8 cellular contexts compared by ENCODE assay signal in the genomic region with DNA sequence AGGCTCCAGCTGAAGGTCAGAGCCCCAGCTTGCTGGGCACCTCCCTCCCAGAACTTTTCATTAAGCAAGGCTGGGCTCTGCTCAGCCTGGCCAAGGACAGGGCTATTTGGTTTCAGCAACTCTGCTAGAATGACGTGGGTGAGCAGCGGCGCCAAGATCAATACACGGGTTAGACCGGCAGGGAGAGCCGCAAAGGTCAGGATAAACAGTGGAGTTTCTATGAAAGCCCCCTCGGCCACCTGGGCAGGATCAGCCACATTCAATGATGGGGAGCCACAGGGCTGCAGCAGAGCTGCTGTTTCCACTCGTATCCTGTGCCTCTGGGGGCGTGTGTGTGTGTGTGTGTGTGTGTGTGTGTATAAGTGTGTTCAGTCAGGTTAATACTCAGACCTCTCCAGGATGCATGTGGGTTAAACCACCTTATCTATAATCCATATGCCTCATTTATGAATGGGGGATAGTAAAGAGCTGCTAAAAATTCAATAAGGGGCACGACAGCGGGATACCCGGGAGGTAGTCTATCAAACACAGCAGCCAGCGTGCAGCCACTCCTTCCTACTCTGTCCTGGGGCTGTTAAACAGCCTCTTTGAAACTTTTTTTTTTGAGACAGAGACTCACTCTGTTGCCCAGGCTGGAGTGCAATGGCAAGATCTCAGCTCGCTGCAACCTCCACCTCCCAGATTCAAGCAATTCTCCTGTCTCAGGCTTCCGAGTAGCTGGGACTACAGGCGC. TPM values are rescaled to one million over a fixed set of nuclear protein-coding genes. Genes with fewer than 3 reads are reported as not detected.
DNase-seq lines count a peak whose midpoint lies in the region; ATAC-seq and TF ChIP-seq lines count a peak whose summit lies in the region.

No MANE protein-coding gene starts in this region.

- H3K4me1 Mint-ChIP-seq in H9 (peaks cover 62 to 63% of the 10 kb centered on the region in 2 experiments), activated B cell treated with CpG ODN at 0.5 μM for 24 hours (peaks cover 89% of the 10 kb centered on the region)

- H3K23me2 ChIP-seq in H9 (ENCODE audit: insufficient read length, low read depth, low read length, poor library complexity, severe bottlenecking), result no peaks in the 10 kb centered on the region

- no peak overlapping the region for H2BK20ac ChIP-seq in H9 (ENCODE audit: low read depth, low read length, poor library complexity, severe bottlenecking)

- no peaks in the 10 kb centered on the region for H3K27me3 ChIP-seq in H9 (ENCODE audit: insufficient read depth, low read length)
- no peaks in the 10 kb centered on the region for H3K27me3 ChIP-seq in gastroesophageal sphincter
- H3K27me3 ChIP-seq in sigmoid colon, result no peaks in the 10 kb centered on the region

- peaks cover 43% of the 10 kb centered on the region; the same call in 1 of the 2 replicates for H3K79me2 ChIP-seq in H9 (ENCODE audit: insufficient read depth, low read length)

- no peak overlapping the region for H3T11ph ChIP-seq in H9 (ENCODE audit: low read length)

- POLR2A ChIA-PET in activated B cell treated with CpG ODN at 0.5 μM for 24 hours (lab: Charles Lee), result interaction anchor here (0.9 to 1.7 kb wide), 6 partner anchors 11 to 59 kb away, joined by 3 to 5 read pairs (median 3); no protein-coding TSS in a partner anchor

- no peak overlapping the region for H3K9ac ChIP-seq in H9 (ENCODE audit: extremely low read depth, insufficient read length, low read length)

- H2AK5ac ChIP-seq in H9 (ENCODE audit: insufficient read length, low read length), result no peak overlapping the region

- no peak overlapping the region for H4K91ac ChIP-seq in H9 (ENCODE audit: insufficient read length, low read depth, low read length)

- H3K27ac ChIP-seq in H9 (ENCODE audit: insufficient read length, low read depth, low read length) (no peak overlapping the region), gastroesophageal sphincter (peak overlapping the region; percentile 95 to 100 (median 99)), sigmoid colon (peak overlapping the region; percentile 98 to 100 (median 100))

- no peaks in the 10 kb centered on the region; a peak in 1 of 5 replicates for H3K9me3 Mint-ChIP-seq in H9
- H3K9me3 Mint-ChIP-seq in activated B cell treated with CpG ODN at 0.5 μM for 24 hours, result no peaks in the 10 kb centered on the region

- no peak overlapping the region for H3K14ac ChIP-seq in H9 (ENCODE audit: insufficient read depth, low read length)

- WGBS in H9 (ENCODE audit: extremely low coverage, insufficient read length, low lambda C conversion rate), result no CpG with 5 or more reads among the region's 16 CpGs
- WGBS in gastroesophageal sphincter (ENCODE audit: low coverage in 1 of 2), 2 donors, result 3 to 31% methylated on average over 6 to 7 of the region's 16 CpGs
- 25 to 49% methylated on average over 16 of the region's 16 CpGs for WGBS in sigmoid colon, 2 donors

- intact Hi-C loops in activated B cell treated with CpG ODN at 0.5 μM for 24 hours (cut with micrococcal nuclease), result no loop called here
- intact Hi-C loops in sigmoid colon (cut with DNase I), result no loop called here

- no peak overlapping the region for H3K56ac ChIP-seq in H9 (ENCODE audit: insufficient read length, low read depth, low read length)

- H3K36me3 Mint-ChIP-seq in H9 (ENCODE audit: insufficient read depth in 1 of 3, low read depth in 3 of 3), result peaks cover 8 to 17% (median 17%) of the 10 kb centered on the region in 3 experiments
- peaks cover 52% of the 10 kb centered on the region for H3K36me3 Mint-ChIP-seq in activated B cell treated with CpG ODN at 0.5 μM for 24 hours (ENCODE audit: low read depth)

- H3K4me3 Mint-ChIP-seq in H9, result no peak overlapping the region
- H3K4me3 Mint-ChIP-seq in activated B cell treated with CpG ODN at 0.5 μM for 24 hours, result no peak overlapping the region

- H3K4me3 ChIP-seq in gastroesophageal sphincter (peak overlapping the region in 1 of 2 donors; percentile 8), sigmoid colon (peak overlapping the region in 2 of 4 donors; percentile 16 to 25)

- no peak for ATAC-seq in activated B cell treated with CpG ODN at 0.5 μM for 24 hours (ENCODE audit: low read depth)
- ATAC-seq in gastroesophageal sphincter, result peak; percentile 17
- no peak for ATAC-seq in GM18519 (IDR thresholded peaks at IDR 0.05; ENCODE audit: low FRiP score, unreplicated experiment)
- ATAC-seq in HG03571 (IDR thresholded peaks at IDR 0.05; ENCODE audit: unreplicated experiment), result no peak

- H4K5ac ChIP-seq in H9 (ENCODE audit: insufficient read length, low read depth, low read length), result no peak overlapping the region

- no peaks in the 10 kb centered on the region for H4K20me1 ChIP-seq in H9 (ENCODE audit: control insufficient read depth, insufficient read depth, insufficient read length)

- H3K36me3 ChIP-seq in gastroesophageal sphincter (no peaks in the 10 kb centered on the region), sigmoid colon (no peaks in the 10 kb centered on the region)

- H3K4me1 ChIP-seq in H9 (ENCODE audit: insufficient read depth, low read length) (peaks cover 11% of the 10 kb centered on the region; the same call in 1 of the 2 replicates), gastroesophageal sphincter (peaks cover 26 to 100% (median 79%) of the 10 kb centered on the region in 3 donors), sigmoid colon (peaks cover 0 to 98% (median 95%) of the 10 kb centered on the region in 4 donors)

- no peak for TF ChIP-seq CTCF in H9 (conservative IDR thresholded peaks at IDR 0.05)
- no peak for TF ChIP-seq CTCF in activated B cell treated with CpG ODN at 0.5 μM for 24 hours (IDR thresholded peaks at IDR 0.05)
- no peak for TF ChIP-seq CTCF in gastroesophageal sphincter (IDR thresholded peaks at IDR 0.05)
- TF ChIP-seq CTCF in sigmoid colon (IDR thresholded peaks at IDR 0.05), result no peak

- H3K9me3 ChIP-seq in H9 (ENCODE audit: control insufficient read depth, low read depth, low read length) (no peaks in the 10 kb centered on the region), gastroesophageal sphincter (no peaks in the 10 kb centered on the region), sigmoid colon (no peaks in the 10 kb centered on the region)

- TF ChIP-seq POLR2A in gastroesophageal sphincter (IDR thresholded peaks at IDR 0.05), result no peak
- no peak for TF ChIP-seq POLR2A in sigmoid colon (IDR thresholded peaks at IDR 0.05)

- no peak overlapping the region for H3K4me2 ChIP-seq in H9 (ENCODE audit: insufficient read depth, insufficient read length, low read length)

- H2BK5ac ChIP-seq in H9 (ENCODE audit: insufficient read length, low read length), result no peak overlapping the region

- DNase-seq in H9, result no peak
- DNase-seq in activated B cell treated with CpG ODN at 0.5 μM for 24 hours, result no peak
- no peak for DNase-seq in sigmoid colon
- no peak for DNase-seq in effector CD4-positive, alpha-beta T cell
- no peak for DNase-seq in GM19238 (ENCODE audit: insufficient read length, low spot score)

- H3K27me3 Mint-ChIP-seq in H9 (ENCODE audit: low read depth) (no peaks in the 10 kb centered on the region; the same call in 1 of the 2 replicates), activated B cell treated with CpG ODN at 0.5 μM for 24 hours (no peaks in the 10 kb centered on the region)

- no peak overlapping the region for H2BK15ac ChIP-seq in H9 (ENCODE audit: low read depth, low read length)

- H3K79me1 ChIP-seq in H9 (ENCODE audit: insufficient read depth, low read depth, low read length, poor library complexity, severe bottlenecking), result no peaks in the 10 kb centered on the region

- H3K27ac Mint-ChIP-seq in H9 (peak overlapping the region in 2 of 3 experiments; percentile 43 to 94; a peak in 6 of 7 replicates), activated B cell treated with CpG ODN at 0.5 μM for 24 hours (peak overlapping the region; percentile 75)

- H2AFZ ChIP-seq in H9 (ENCODE audit: low read length), result no peak overlapping the region

- CTCF ChIA-PET in activated B cell treated with CpG ODN at 0.5 μM for 24 hours (lab: Charles Lee), result interaction anchor here (1.0 kb wide), 1 partner anchor 13 kb away, joined by 3 read pairs; no protein-coding TSS in a partner anchor

- TF ChIP-seq EP300 in gastroesophageal sphincter (IDR thresholded peaks at IDR 0.05) (no peak), sigmoid colon (IDR thresholded peaks at IDR 0.05) (no peak)

- H4K8ac ChIP-seq in H9 (replicated peaks; ENCODE audit: insufficient read length, low read depth, low read length), result no peak overlapping the region

- no peak overlapping the region; the same call in 1 of the 2 replicates for H3K4ac ChIP-seq in H9 (ENCODE audit: low read depth, low read length)

- no peak overlapping the region for H3K23ac ChIP-seq in H9 (ENCODE audit: insufficient read length, low read depth, low read length)

- no peak overlapping the region for H3K18ac ChIP-seq in H9 (ENCODE audit: insufficient read length, low read depth, low read length)

- no peak overlapping the region for H2BK120ac ChIP-seq in H9 (ENCODE audit: low read depth, low read length, poor library complexity, severe bottlenecking)

- H2BK12ac ChIP-seq in H9 (ENCODE audit: insufficient read length, low read depth, low read length), result no peak overlapping the region

RNA-seq across cellular contexts. Expression of a gene that starts 34.8 kb away (rescaled TPM):
- total RNA-seq in H9 (2021) (243 and 266 TPM in 2 replicates), activated B cell treated with CpG ODN at 0.5 μM for 24 hours (714 and 755 TPM in 2 replicates), gastroesophageal sphincter (100 to 1,000 TPM; 304 to 366 (median 322) TPM), sigmoid colon (100 to 1,000 TPM; 147 to 273 (median 184) TPM)
- polyA plus RNA-seq in sigmoid colon, result 100 to 1,000 TPM in 1 of 3 donors, 10 to 100 TPM in 2; 63.7 to 307 (median 88.3) TPM
